Comparison of ENCODE assay signal across 19 cellular contexts in genomic region chr3:53841296-53841695, GRCh38. TPM values are rescaled to one million over a fixed set of nuclear protein-coding genes. Genes with fewer than 3 reads are reported as not detected.
DNase-seq lines count a peak whose midpoint lies in the region; ATAC-seq, FAIRE-seq and TF ChIP-seq lines count a peak whose summit lies in the region.
"Had no signal": no experiment of that assay in that cellular context is flagged by ENCODE, and none has a peak within 500 bp of the region (broad histone marks: within the 10 kb centered on the region; RNA-seq: fewer than 3 reads in every experiment).

No MANE protein-coding gene starts in this region.

- H3K36me3 Mint-ChIP-seq in WTC11 = peaks cover 2% of the 10 kb centered on the region; the same call in 1 of the 2 replicates
- H3K36me3 Mint-ChIP-seq: naive thymus-derived CD4-positive, alpha-beta T cell had no signal

- ATAC-seq in WTC11 (no peak), mucosa of descending colon (peak; percentile 23), GM19452 (IDR thresholded peaks at IDR 0.05; ENCODE audit: unreplicated experiment) (no peak)
- ATAC-seq: heart right ventricle; K562; left lung; naive thymus-derived CD4-positive, alpha-beta T cell; psoas muscle had no signal

- no peaks in the 10 kb centered on the region for H3K36me3 ChIP-seq in mucosa of descending colon (ENCODE audit: low read depth)
- H3K36me3 ChIP-seq: ascending aorta, BE2C, esophagus squamous epithelium, heart right ventricle, left lung, thoracic aorta had no signal

- no peak overlapping the region for H3K4me3 ChIP-seq in mucosa of descending colon
- H3K4me3 ChIP-seq: ascending aorta, esophagus squamous epithelium, heart right ventricle, K562, left lung, psoas muscle, thoracic aorta had no signal

- POLR2A ChIA-PET in WTC11 (lab: Charles Lee) = no interaction called here

- no peaks in the 10 kb centered on the region for H3K27me3 Mint-ChIP-seq in WTC11 (ENCODE audit: low read depth)

- H3K27ac Mint-ChIP-seq in WTC11 = 0 out of 2 replicates have a peak overlapping the region, but pooled peaks have one; percentile 33
- H3K27ac Mint-ChIP-seq: dendritic cell treated with granulocyte-macrophage colony-stimulating factor and Interleukin-4, amounts not matched to agents 40 ng/mL and 50 ng/mL, for 4 days; naive thymus-derived CD4-positive, alpha-beta T cell had no signal

- intact Hi-C loops in mucosa of descending colon (cut with DNase I, micrococcal nuclease) = no loop called here

- no peak for TF ChIP-seq POLR2A in GM12891 (IDR thresholded peaks at IDR 0.05; ENCODE audit: low read depth, low read length)

- TF ChIP-seq CTCF in WTC11 (IDR thresholded peaks at IDR 0.05) (no peak), mucosa of descending colon (IDR thresholded peaks at IDR 0.05) (no peak)

- H3K9me3 ChIP-seq in mucosa of descending colon = no peaks in the 10 kb centered on the region
- H3K9me3 ChIP-seq: ascending aorta, BE2C, esophagus squamous epithelium, heart right ventricle, left lung, psoas muscle, thoracic aorta had no signal

- CTCF ChIA-PET in WTC11 (lab: Charles Lee) = no interaction called here

- no peaks in the 10 kb centered on the region for H3K9me3 Mint-ChIP-seq in WTC11
- H3K9me3 Mint-ChIP-seq: dendritic cell treated with granulocyte-macrophage colony-stimulating factor and Interleukin-4, amounts not matched to agents 40 ng/mL and 50 ng/mL, for 4 days; naive thymus-derived CD4-positive, alpha-beta T cell had no signal

- peaks cover 26% of the 10 kb centered on the region for H3K4me1 ChIP-seq in mucosa of descending colon (ENCODE audit: low read depth)
- H3K4me1 ChIP-seq: ascending aorta, BE2C, psoas muscle had no signal

- H3K4me1 Mint-ChIP-seq in WTC11 = peaks cover 35% of the 10 kb centered on the region
- H3K4me1 Mint-ChIP-seq: naive thymus-derived CD4-positive, alpha-beta T cell had no signal

- no peak for DNase-seq in GM12891 (ENCODE audit: insufficient read length, low spot score)
- no peak for DNase-seq in WTC11 (ENCODE audit: low spot score)
- peak in 2 of 3 donors; percentile 64 to 68 for DNase-seq in mucosa of descending colon
- no peak for DNase-seq in NCI-H446 treated with DMSO at 0.1 percent for 48 hours (lab: John Stamatoyannopoulos, UW)
- DNase-seq in AML-193 (lab: John Stamatoyannopoulos, UW) = no peak
- DNase-seq: activated effector memory CD4-positive, alpha-beta T cell treated with Interleukin-2 at 50 U/mL for 16 hours; BE2C; esophagus squamous epithelium; heart right ventricle; left lung; naive thymus-derived CD4-positive, alpha-beta T cell; NCI-H226; psoas muscle had no signal

- FAIRE-seq in GM12891 (lab: Jason Lieb, UNC) = peak; percentile 40
- FAIRE-seq: K562, TTC549 had no signal

- H3K4me3 Mint-ChIP-seq in WTC11 = no peak overlapping the region
- H3K4me3 Mint-ChIP-seq: dendritic cell treated with granulocyte-macrophage colony-stimulating factor and Interleukin-4, amounts not matched to agents 40 ng/mL and 50 ng/mL, for 4 days; naive thymus-derived CD4-positive, alpha-beta T cell had no signal

TF ChIP-seq in GM12891, 5 proteins besides CTCF, POLR2A, EP300 and RAD21:
- no peak for TF ChIP-seq SPI1 (IDR thresholded peaks at IDR 0.05; ENCODE audit: low read depth, low read length)
- no peak for TF ChIP-seq POLR2AphosphoS5 (IDR thresholded peaks at IDR 0.05; ENCODE audit: low read depth, low read length)
- no peak for TF ChIP-seq TAF1 (IDR thresholded peaks at IDR 0.05; ENCODE audit: low read depth, low read length)
- TF ChIP-seq POU2F2 (IDR thresholded peaks at IDR 0.05; ENCODE audit: low read depth, low read length) = no peak

TF ChIP-seq in WTC11, 78 proteins besides CTCF, POLR2A, EP300 and RAD21:
- TF ChIP-seq GTF2I (CRISPR knock-in tag; conservative IDR thresholded peaks at IDR 0.05) = no peak
- TF ChIP-seq, protein P1, sequence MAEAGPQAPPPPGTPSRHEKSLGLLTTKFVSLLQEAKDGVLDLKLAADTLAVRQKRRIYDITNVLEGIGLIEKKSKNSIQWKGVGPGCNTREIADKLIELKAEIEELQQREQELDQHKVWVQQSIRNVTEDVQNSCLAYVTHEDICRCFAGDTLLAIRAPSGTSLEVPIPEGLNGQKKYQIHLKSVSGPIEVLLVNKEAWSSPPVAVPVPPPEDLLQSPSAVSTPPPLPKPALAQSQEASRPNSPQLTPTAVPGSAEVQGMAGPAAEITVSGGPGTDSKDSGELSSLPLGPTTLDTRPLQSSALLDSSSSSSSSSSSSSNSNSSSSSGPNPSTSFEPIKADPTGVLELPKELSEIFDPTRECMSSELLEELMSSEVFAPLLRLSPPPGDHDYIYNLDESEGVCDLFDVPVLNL (CRISPR knock-in tag; IDR thresholded peaks at IDR 0.05; ENCODE audit: borderline replicate concordance, low read depth) = no peak
- no peak for TF ChIP-seq NFE2L1 (CRISPR knock-in tag; IDR thresholded peaks at IDR 0.05)

RNA-seq across cellular contexts. Expression of gene CHDH, which starts 4.9 kb away (rescaled TPM):
- 7.3 TPM for polyA plus RNA-seq in GM12891 (2012; ENCODE audit: low read depth, missing spikeins)
- total RNA-seq in WTC11 (2021) = 9.5 to 11.7 TPM (median 10.6 TPM) in 3 replicates
- 10 to 100 TPM; 16.5 to 24.1 (median 22.1) TPM for total RNA-seq in mucosa of descending colon
- polyA plus RNA-seq: naive thymus-derived CD4-positive, alpha-beta T cell had no signal

RNA-seq across cellular contexts. Expression of gene IL17RB, which starts 5.1 kb away (rescaled TPM):
- polyA plus RNA-seq in GM12891 (2012; ENCODE audit: low read depth, missing spikeins) = 8.4 TPM
- total RNA-seq in WTC11 (2021) (5.3 to 6.4 TPM (median 5.6 TPM) in 3 replicates), mucosa of descending colon (10 to 100 TPM; 10.3 to 13.4 (median 10.9) TPM)
- total RNA-seq: ascending aorta had no signal

RNA-seq across cellular contexts. Expression of gene ACTR8, which starts 40.7 kb away (rescaled TPM):
- polyA plus RNA-seq in GM12891 (2012; ENCODE audit: low read depth, missing spikeins) = 21.3 TPM
- 23.3 to 29.9 TPM (median 26.3 TPM) in 3 replicates for total RNA-seq in WTC11 (2021)
- 10 to 100 TPM; 29.1 to 36.0 (median 34.1) TPM for total RNA-seq in mucosa of descending colon

RNA-seq across cellular contexts. Expression of gene SELENOK, which starts 50.4 kb away (rescaled TPM):
- 60.3 TPM for polyA plus RNA-seq in GM12891 (2012; ENCODE audit: low read depth, missing spikeins)
- 32.7 to 38.7 TPM (median 34.4 TPM) in 3 replicates for total RNA-seq in WTC11 (2021)
- 10 to 100 TPM; 37.2 to 56.2 (median 47.2) TPM for total RNA-seq in mucosa of descending colon

Comparison
In these comparisons a context has a peak if more than half of its experiments do, and no peak if none do; other contexts are left out.
1. DNase-seq: peak in mucosa of descending colon (2 of 3); none in GM12891 (single experiment), WTC11 (single experiment), NCI-H446 treated with DMSO at 0.1 percent for 48 hours (single experiment) and AML-193 (0 of 2).